24 cellular contexts compared by ENCODE assay signal in the genomic region with DNA sequence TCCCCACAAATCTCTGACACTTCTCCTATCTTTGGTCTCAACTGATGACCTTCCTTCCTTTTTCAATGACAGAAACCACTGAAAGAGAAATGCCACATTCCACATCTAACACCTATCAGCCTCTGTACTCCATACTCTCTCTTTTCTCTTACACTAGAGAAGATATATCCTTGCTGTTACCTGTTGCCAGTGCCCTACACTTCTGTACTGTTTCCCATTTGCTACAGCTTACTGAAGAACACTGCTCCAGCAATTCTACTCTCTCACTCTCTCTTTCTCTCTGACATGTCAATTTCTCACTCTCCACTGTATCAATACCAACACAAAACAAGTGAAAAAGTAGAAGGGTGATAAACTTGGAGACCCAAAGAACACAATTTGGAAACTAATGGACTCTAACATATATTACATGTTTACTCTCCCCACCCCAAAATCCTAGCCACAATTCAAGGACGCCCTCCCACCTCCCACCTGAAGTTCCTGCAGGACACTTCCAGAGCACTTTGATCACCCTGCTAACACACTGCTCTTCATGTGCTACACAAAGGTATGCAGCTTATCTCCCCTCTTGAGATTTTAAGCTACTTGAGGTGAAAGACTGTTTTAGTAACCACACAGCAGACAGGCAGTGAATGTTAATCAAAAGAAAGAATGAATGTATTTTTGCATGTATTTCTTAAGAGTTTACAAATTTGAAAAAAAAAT.
DNase-seq lines count a peak whose midpoint lies in the region; ATAC-seq, FAIRE-seq and TF ChIP-seq lines count a peak whose summit lies in the region.
"Had no signal": no experiment of that assay in that cellular context is flagged by ENCODE, and none has a peak within 500 bp of the region (broad histone marks: within the 10 kb centered on the region; RNA-seq: fewer than 3 reads in every experiment).

No MANE protein-coding gene starts in this region.

- no peak for TF ChIP-seq CTCF in K562 (IDR thresholded peaks at IDR 0.05 in 2 of 3, conservative IDR thresholded peaks at IDR 0.05 in 1 of 3; ENCODE audit: insufficient read depth in 2 of 3, low read depth in 1 of 3, low read length in 3 of 3)
- no peak for TF ChIP-seq CTCF in neutrophil (IDR thresholded peaks at IDR 0.05)
- no peak for TF ChIP-seq CTCF in OCI-LY7 (conservative IDR thresholded peaks at IDR 0.05; ENCODE audit: low read length)

- H3K4me1 Mint-ChIP-seq in activated CD4-positive, alpha-beta T cell treated with anti-CD3 and anti-CD28 coated beads, Interleukin-2, amount 10 ng/mL, durations not matched to agents 7 days and 5 days = peaks cover 50% of the 10 kb centered on the region

- DNase-seq in activated CD4-positive, alpha-beta T cell treated with anti-CD3 and anti-CD28 coated beads, Interleukin-2, amount 10 ng/mL, durations not matched to agents 7 days and 5 days = no peak
- DNase-seq in activated CD4-positive, alpha-beta T cell treated with anti-CD3 and anti-CD28 coated beads, Interleukin-2, amount 50 U/mL, for 4 hours = no peak
- DNase-seq in K562 (ENCODE audit: extremely low read depth in 1 of 4, low spot score in 3 of 4) (no peak), OCI-LY7 (ENCODE audit: low spot score) (no peak)
- DNase-seq: activated CD8-positive, alpha-beta memory T cell treated with anti-CD3 and anti-CD28 coated beads for 24 hours; activated T-cell treated with anti-CD3 and anti-CD28 coated beads, Interleukin-2, amount 50 U/mL, for 24 hours; central memory CD4-positive, alpha-beta T cell; H9; immature natural killer cell; NCI-H1694; NCI-H526 treated with DMSO at 0.1 percent for 48 hours; retina; stimulated activated CD4-positive, alpha-beta T cell treated with anti-CD3 and anti-CD28 coated beads, Interleukin-2, amount 100 ng/mL, for 48 hours; stimulated activated naive B cell treated with anti-CD40 and anti-IgM and Interleukin-4, amounts not matched to agents 10 μg/mL and 1 μg/mL and 100 μg/mL, for 72 hours; T1000; tibial artery had no signal

- TF ChIP-seq EP300 in K562 (IDR thresholded peaks at IDR 0.05; ENCODE audit: low read length) = no peak

- no peaks in the 10 kb centered on the region for H3K9me1 ChIP-seq in K562 (ENCODE audit: control insufficient read depth, insufficient read depth, low read length)

- H3K4me1 ChIP-seq in HUES48 (ENCODE audit: control insufficient read depth, insufficient read depth, low read length) (peaks cover 17% of the 10 kb centered on the region), K562 (replicated peaks in 1 of 2; ENCODE audit: control insufficient read depth in 2 of 2, insufficient read depth in 2 of 2, low read length in 2 of 2) (peaks cover 12 to 30% of the 10 kb centered on the region in 2 experiments; a peak in 3 of 5 replicates), neutrophil (ENCODE audit: control insufficient read depth in 1 of 2, insufficient read depth in 1 of 2, low read depth in 1 of 2, low read length in 1 of 2) (peaks cover 63 to 65% of the 10 kb centered on the region in 2 experiments), OCI-LY7 (ENCODE audit: insufficient read depth, low read length, poor library complexity, severe bottlenecking) (no peaks in the 10 kb centered on the region)

- intact Hi-C loops in K562 (cut with micrococcal nuclease) (no loop called here), OCI-LY7 (cut with micrococcal nuclease; ENCODE audit: unreplicated experiment) (no loop called here)

- peak; percentile 52 for FAIRE-seq in K562 (lab: Jason Lieb, UNC)
- FAIRE-seq: GM18507 had no signal

- H3K27me3 ChIP-seq in HUES48 (ENCODE audit: control insufficient read depth, insufficient read depth, low read length) (no peaks in the 10 kb centered on the region), K562 (ENCODE audit: control insufficient read depth in 2 of 2, insufficient read depth in 2 of 2, low read length in 2 of 2) (no peaks in the 10 kb centered on the region), neutrophil (no peaks in the 10 kb centered on the region)
- H3K27me3 ChIP-seq: tibial artery had no signal

- peak; percentile 27 for ATAC-seq in K562
- no peak for ATAC-seq in HG02870 (IDR thresholded peaks at IDR 0.05; ENCODE audit: unreplicated experiment)
- ATAC-seq in HG03039 (IDR thresholded peaks at IDR 0.05; ENCODE audit: unreplicated experiment) = no peak
- ATAC-seq: activated CD4-positive, CD25-positive, alpha-beta regulatory T cell treated with anti-CD3 and anti-CD28 coated beads, Interleukin-2, amount 50 U/mL, for 24 hours; left lobe of liver had no signal

- H2AFZ ChIP-seq in K562 (ENCODE audit: low read depth, low read length) (no peak overlapping the region), OCI-LY7 (ENCODE audit: low read length) (no peak overlapping the region)

- H3K4me3 ChIP-seq in HUES48 (ENCODE audit: low read depth, low read length) = no peak overlapping the region
- no peak overlapping the region for H3K4me3 ChIP-seq in K562
- no peak overlapping the region for H3K4me3 ChIP-seq in neutrophil (ENCODE audit: low read depth in 1 of 2, low read length in 1 of 2)
- H3K4me3 ChIP-seq in OCI-LY7 (ENCODE audit: low read depth, low read length, poor library complexity, severe bottlenecking) = no peak overlapping the region
- H3K4me3 ChIP-seq: tibial artery had no signal

- H4K20me1 ChIP-seq in K562 (replicated peaks; ENCODE audit: control insufficient read depth, insufficient read depth, low read length) = peaks cover 16% of the 10 kb centered on the region; the same call in 1 of the 2 replicates
- 0 out of 2 replicates have a peak, but pooled peaks cover 7% of the 10 kb centered on the region for H4K20me1 ChIP-seq in OCI-LY7 (ENCODE audit: insufficient read depth, low read length)

- H3K9me2 ChIP-seq in OCI-LY7 (ENCODE audit: insufficient read depth, low read length) = no peaks in the 10 kb centered on the region

- peak overlapping the region; percentile 15 for H3K27ac Mint-ChIP-seq in activated CD4-positive, alpha-beta T cell treated with anti-CD3 and anti-CD28 coated beads, Interleukin-2, amount 10 ng/mL, durations not matched to agents 7 days and 5 days
- H3K27ac Mint-ChIP-seq: activated T-cell treated with anti-CD3 and anti-CD28 coated beads, Interleukin-2, amount 50 U/mL, for 24 hours; stimulated activated naive B cell treated with anti-CD40 and anti-IgM and Interleukin-4, amounts not matched to agents 10 μg/mL and 1 μg/mL and 100 μg/mL, for 72 hours had no signal

- no peaks in the 10 kb centered on the region for H3K9me3 ChIP-seq in HUES48 (ENCODE audit: control insufficient read depth, insufficient read depth, low read length)
- H3K9me3 ChIP-seq in K562 (replicated peaks; ENCODE audit: control insufficient read depth, insufficient read depth, low read depth, low read length) = no peaks in the 10 kb centered on the region
- no peaks in the 10 kb centered on the region for H3K9me3 ChIP-seq in neutrophil
- H3K9me3 ChIP-seq in OCI-LY7 (ENCODE audit: low read length) = no peaks in the 10 kb centered on the region
- H3K9me3 ChIP-seq: tibial artery had no signal

- H3K4me2 ChIP-seq in K562 (ENCODE audit: insufficient read depth, low read length) = no peak overlapping the region
- H3K4me2 ChIP-seq in OCI-LY7 (ENCODE audit: low read length) = no peak overlapping the region
- H3K4me2 ChIP-seq: KMS-11 had no signal

- H3K36me3 Mint-ChIP-seq in activated CD4-positive, alpha-beta T cell treated with anti-CD3 and anti-CD28 coated beads, Interleukin-2, amount 10 ng/mL, durations not matched to agents 7 days and 5 days (ENCODE audit: low read depth) = peaks cover 3% of the 10 kb centered on the region
- H3K36me3 Mint-ChIP-seq: immature natural killer cell; stimulated activated naive B cell treated with anti-CD40 and anti-IgM and Interleukin-4, amounts not matched to agents 10 μg/mL and 1 μg/mL and 100 μg/mL, for 72 hours had no signal

- H3K27ac ChIP-seq in HUES48 (ENCODE audit: low read depth, low read length) = peak overlapping the region; percentile 31
- no peak overlapping the region for H3K27ac ChIP-seq in K562 (ENCODE audit: extremely low read depth, low read depth, low read length)
- H3K27ac ChIP-seq in neutrophil = peak overlapping the region; percentile 48
- H3K27ac ChIP-seq in OCI-LY7 (ENCODE audit: low read depth, low read length, poor library complexity, severe bottlenecking) = no peak overlapping the region
- H3K27ac ChIP-seq: KMS-11, tibial artery had no signal

- POLR2A ChIA-PET in activated CD4-positive, alpha-beta T cell treated with anti-CD3 and anti-CD28 coated beads, Interleukin-2, amount 10 ng/mL, durations not matched to agents 7 days and 5 days (lab: Charles Lee) = interaction anchor here (0.6 kb wide), 1 partner anchor 32 kb away, joined by 3 read pairs; no protein-coding TSS in a partner anchor
- POLR2A ChIA-PET in K562 (lab: Yijun Ruan, JAX) (interaction anchor here (0.6 to 1.9 kb wide), 3 partner anchors 11 to 20 kb away, joined by 3 to 7 read pairs (median 3); no protein-coding TSS in a partner anchor), OCI-LY7 (lab: Charles Lee) (no interaction called here)

- no peaks in the 10 kb centered on the region for H3K9me3 Mint-ChIP-seq in activated CD4-positive, alpha-beta T cell treated with anti-CD3 and anti-CD28 coated beads, Interleukin-2, amount 10 ng/mL, durations not matched to agents 7 days and 5 days
- H3K9me3 Mint-ChIP-seq: activated T-cell treated with anti-CD3 and anti-CD28 coated beads, Interleukin-2, amount 50 U/mL, for 24 hours; H9; immature natural killer cell; stimulated activated naive B cell treated with anti-CD40 and anti-IgM and Interleukin-4, amounts not matched to agents 10 μg/mL and 1 μg/mL and 100 μg/mL, for 72 hours had no signal

- no peak overlapping the region for H3K9ac ChIP-seq in HUES48 (ENCODE audit: low read depth, low read length)
- no peak overlapping the region for H3K9ac ChIP-seq in K562 (ENCODE audit: insufficient read depth in 1 of 2, low read depth in 2 of 2, low read length in 2 of 2)
- H3K9ac ChIP-seq: KMS-11 had no signal

- in situ Hi-C loops in K562 (cut with MboI) = no loop called here

- 40% methylated on average over 1 of the region's 1 CpG for WGBS in K562 (ENCODE audit: insufficient coverage, low coverage, missing lambda C conversion rate)

- no peak for TF ChIP-seq RAD21 in K562 (CRISPR knock-in tag; conservative IDR thresholded peaks at IDR 0.05 in 1 of 2, IDR thresholded peaks at IDR 0.05 in 1 of 2)

- no peak for TF ChIP-seq POLR2A in K562 (conservative IDR thresholded peaks at IDR 0.05)

- CTCF ChIA-PET in activated CD4-positive, alpha-beta T cell treated with anti-CD3 and anti-CD28 coated beads, Interleukin-2, amount 10 ng/mL, durations not matched to agents 7 days and 5 days (lab: Charles Lee) = no interaction called here
- CTCF ChIA-PET in K562 (lab: Yijun Ruan, JAX; ENCODE audit: low intra/inter-chr PET ratio) = no interaction called here
- CTCF ChIA-PET in OCI-LY7 (lab: Charles Lee; ENCODE audit: unreplicated experiment) = no interaction called here

- BruUV-seq in K562 (replicated peaks; lab: Mats Ljungman, UMichigan) (no TSS peak), OCI-LY7 (replicated peaks; lab: Mats Ljungman, UMichigan) (no TSS peak)

- H3K79me2 ChIP-seq in K562 (ENCODE audit: control insufficient read depth, insufficient read depth, low read length) (peaks cover 98% of the 10 kb centered on the region), OCI-LY7 (ENCODE audit: insufficient read depth, low read depth, low read length) (no peaks in the 10 kb centered on the region)

- no peaks in the 10 kb centered on the region for H3K27me3 Mint-ChIP-seq in activated CD4-positive, alpha-beta T cell treated with anti-CD3 and anti-CD28 coated beads, Interleukin-2, amount 10 ng/mL, durations not matched to agents 7 days and 5 days
- H3K27me3 Mint-ChIP-seq: activated T-cell treated with anti-CD3 and anti-CD28 coated beads, Interleukin-2, amount 50 U/mL, for 24 hours; stimulated activated naive B cell treated with anti-CD40 and anti-IgM and Interleukin-4, amounts not matched to agents 10 μg/mL and 1 μg/mL and 100 μg/mL, for 72 hours had no signal

- no peak overlapping the region for H3K4me3 Mint-ChIP-seq in activated CD4-positive, alpha-beta T cell treated with anti-CD3 and anti-CD28 coated beads, Interleukin-2, amount 10 ng/mL, durations not matched to agents 7 days and 5 days
- H3K4me3 Mint-ChIP-seq: activated T-cell treated with anti-CD3 and anti-CD28 coated beads, Interleukin-2, amount 50 U/mL, for 24 hours; H9; stimulated activated naive B cell treated with anti-CD40 and anti-IgM and Interleukin-4, amounts not matched to agents 10 μg/mL and 1 μg/mL and 100 μg/mL, for 72 hours had no signal

- H3K36me3 ChIP-seq in HUES48 (ENCODE audit: control insufficient read depth, insufficient read depth, low read length) (no peaks in the 10 kb centered on the region), K562 (ENCODE audit: control insufficient read depth, insufficient read depth, low read length) (peaks cover 2% of the 10 kb centered on the region; the same call in 1 of the 3 replicates), neutrophil (no peaks in the 10 kb centered on the region), OCI-LY7 (ENCODE audit: insufficient read depth, low read length) (no peaks in the 10 kb centered on the region)
- H3K36me3 ChIP-seq: tibial artery had no signal

Comparison
In these comparisons a context has a peak if more than half of its experiments do, and no peak if none do; other contexts are left out.
1. H3K27ac ChIP-seq: peak in HUES48 (single experiment) and neutrophil (single experiment); none in K562 (single experiment) and OCI-LY7 (single experiment).